Comparison of ENCODE assay signal across 34 cellular contexts in genomic region chr4:122531038-122531437, GRCh38.
"Had no signal": no experiment of that assay in that cellular context is flagged by ENCODE, and none has a peak within 500 bp of the region (broad histone marks: within the 10 kb centered on the region; RNA-seq: fewer than 3 reads in every experiment).

No MANE protein-coding gene starts in this region.

- H3K4me3 ChIP-seq: adrenal gland, body of pancreas, breast epithelium had no signal

- H3K36me3 ChIP-seq: adrenal gland, brain microvascular endothelial cell, breast epithelium had no signal

- H3K9me3 Mint-ChIP-seq: activated B cell treated with CpG ODN at 0.5 μM for 24 hours; activated CD4-positive, alpha-beta memory T cell treated with anti-CD3 and anti-CD28 coated beads for 36 hours; activated T-helper 17 cell treated with anti-CD3 and anti-CD28 coated beads, Interleukin-2, amount 50 U/mL, for 72 hours had no signal

- ATAC-seq: activated CD8-positive, alpha-beta T cell treated with anti-CD3 and anti-CD28 coated beads for 36 hours; activated T-cell treated with anti-CD3 and anti-CD28 coated beads, Interleukin-2, amount 50 U/mL, for 72 hours; activated T-helper 17 cell treated with anti-CD3 and anti-CD28 coated beads, Interleukin-2, amount 50 U/mL, for 72 hours; body of pancreas had no signal

- H3K4me1 ChIP-seq: adrenal gland, body of pancreas, breast epithelium had no signal

- H3K36me3 Mint-ChIP-seq: activated CD4-positive, alpha-beta memory T cell treated with anti-CD3 and anti-CD28 coated beads for 36 hours had no signal

- H3K27me3 ChIP-seq: adrenal gland, body of pancreas, brain microvascular endothelial cell, breast epithelium had no signal

- H3K4me3 Mint-ChIP-seq: activated B cell treated with CpG ODN at 0.5 μM for 24 hours; activated CD4-positive, alpha-beta memory T cell treated with anti-CD3 and anti-CD28 coated beads for 36 hours; activated CD8-positive, alpha-beta T cell treated with anti-CD3 and anti-CD28 coated beads for 36 hours; activated naive CD4-positive, alpha-beta T cell treated with anti-CD3 and anti-CD28 coated beads, Interleukin-2, amount 50 U/mL, for 24 hours; activated naive CD8-positive, alpha-beta T cell treated with anti-CD3 and anti-CD28 coated beads, Interleukin-2, amount 10 ng/mL, durations not matched to agents 7 days and 5 days; activated T-cell treated with anti-CD3 and anti-CD28 coated beads, Interleukin-2, amount 50 U/mL, for 4 hours; activated T-cell treated with anti-CD3 and anti-CD28 coated beads, Interleukin-2, amount 50 U/mL, for 72 hours; activated T-helper 1 cell treated with anti-CD3 and anti-CD28 coated beads, Interleukin-12 subunit alpha, Interleukin-12 subunit beta, Interleukin-2, Interleukin-4 antibody, amounts not matched to agents 30 ng/mL and 10 ng/mL and 1 ng/mL, durations not matched to agents 14 hours and 24 hours and 36 hours; activated T-helper 17 cell treated with anti-CD3 and anti-CD28 coated beads, Interleukin-2, amount 50 U/mL, for 72 hours; T-helper 1 cell treated with Interleukin-12 subunit alpha and Interleukin-12 subunit beta and Interleukin-4 antibody, amounts not matched to agents 30 μg/mL and 1 μg/mL, for 36 hours; T-helper 2 cell treated with Interferon-gamma antibody and Interleukin-4, amounts not matched to agents 5 μg/mL and 100 μg/mL, for 36 hours had no signal

- H3K27ac Mint-ChIP-seq: activated B cell treated with CpG ODN at 0.5 μM for 24 hours; activated CD4-positive, alpha-beta memory T cell treated with anti-CD3 and anti-CD28 coated beads for 36 hours; activated CD8-positive, alpha-beta T cell treated with anti-CD3 and anti-CD28 coated beads for 36 hours; activated naive CD4-positive, alpha-beta T cell treated with anti-CD3 and anti-CD28 coated beads, Interleukin-2, amount 50 U/mL, for 24 hours; activated naive CD8-positive, alpha-beta T cell treated with anti-CD3 and anti-CD28 coated beads, Interleukin-2, amount 10 ng/mL, durations not matched to agents 7 days and 5 days; activated T-cell treated with anti-CD3 and anti-CD28 coated beads, Interleukin-2, amount 50 U/mL, for 72 hours; activated T-helper 1 cell treated with anti-CD3 and anti-CD28 coated beads, Interleukin-12 subunit alpha, Interleukin-12 subunit beta, Interleukin-2, Interleukin-4 antibody, amounts not matched to agents 30 ng/mL and 10 ng/mL and 1 ng/mL, durations not matched to agents 14 hours and 24 hours and 36 hours; activated T-helper 17 cell treated with anti-CD3 and anti-CD28 coated beads, Interleukin-2, amount 50 U/mL, for 72 hours; T-helper 1 cell treated with Interleukin-12 subunit alpha and Interleukin-12 subunit beta and Interleukin-4 antibody, amounts not matched to agents 30 μg/mL and 1 μg/mL, for 36 hours; T-helper 2 cell treated with Interferon-gamma antibody and Interleukin-4, amounts not matched to agents 5 μg/mL and 100 μg/mL, for 36 hours had no signal

- H3K27ac ChIP-seq: adrenal gland, body of pancreas, brain microvascular endothelial cell, breast epithelium, VCaP had no signal

- FAIRE-seq: astrocyte, TTC549 had no signal

- H3K9me3 ChIP-seq: adrenal gland, body of pancreas, breast epithelium had no signal

- H3K27me3 Mint-ChIP-seq: activated B cell treated with CpG ODN at 0.5 μM for 24 hours; activated CD4-positive, alpha-beta memory T cell treated with anti-CD3 and anti-CD28 coated beads for 36 hours; activated naive CD4-positive, alpha-beta T cell treated with anti-CD3 and anti-CD28 coated beads, Interleukin-2, amount 50 U/mL, for 24 hours; activated naive CD8-positive, alpha-beta T cell treated with anti-CD3 and anti-CD28 coated beads, Interleukin-2, amount 10 ng/mL, durations not matched to agents 7 days and 5 days; activated T-helper 17 cell treated with anti-CD3 and anti-CD28 coated beads, Interleukin-2, amount 50 U/mL, for 72 hours had no signal

- H3K4me1 Mint-ChIP-seq: activated B cell treated with CpG ODN at 0.5 μM for 24 hours; activated naive CD8-positive, alpha-beta T cell treated with anti-CD3 and anti-CD28 coated beads, Interleukin-2, amount 10 ng/mL, durations not matched to agents 7 days and 5 days had no signal

- DNase-seq: activated B cell treated with CpG ODN at 0.5 μM for 24 hours; activated CD4-positive, alpha-beta memory T cell treated with anti-CD3 and anti-CD28 coated beads for 36 hours; activated CD4-positive, alpha-beta T cell treated with anti-CD3 and anti-CD28 coated beads, Interleukin-2, amount 50 U/mL, for 1 hour; activated CD4-positive, alpha-beta T cell treated with anti-CD3 and anti-CD28 coated beads, Interleukin-2, amount 50 U/mL, for 4 hours; activated CD4-positive, CD25-positive, alpha-beta regulatory T cell treated with anti-CD3 and anti-CD28 coated beads, Interleukin-2, amount 50 U/mL, for 72 hours; activated CD8-positive, alpha-beta memory T cell treated with anti-CD3 and anti-CD28 coated beads, Interleukin-2, amount 50 U/mL, for 4 hours; activated CD8-positive, alpha-beta T cell treated with anti-CD3 and anti-CD28 coated beads for 36 hours; activated effector memory CD4-positive, alpha-beta T cell treated with anti-CD3 and anti-CD28 coated beads, Interleukin-2, amount 50 U/mL, for 16 hours; activated gamma-delta T cell treated with Interleukin-2 at 50 U/mL for 16 hours; activated naive CD4-positive, alpha-beta T cell treated with Interleukin-2 at 50 U/mL for 16 hours; activated naive CD8-positive, alpha-beta T cell treated with anti-CD3 and anti-CD28 coated beads, Interleukin-2, amount 10 ng/mL, durations not matched to agents 7 days and 5 days; activated T-cell treated with anti-CD3 and anti-CD28 coated beads for 4 hours; activated T-cell treated with anti-CD3 and anti-CD28 coated beads, Interleukin-2, amount 50 U/mL, for 1 hour; activated T-cell treated with anti-CD3 and anti-CD28 coated beads, Interleukin-2, amount 50 U/mL, for 4 hours; activated T-cell treated with anti-CD3 and anti-CD28 coated beads, Interleukin-2, amount 50 U/mL, for 72 hours; adrenal gland; amniotic stem cell; aorta; body of pancreas; brain microvascular endothelial cell; central memory CD4-positive, alpha-beta T cell; SW 1271; T-helper 1 cell; T-helper 2 cell; T-helper 9 cell had no signal
